In genomic region chr16:27199747-27200146, GRCh38 we compare ENCODE assay signal across 1 cellular context.
TF ChIP-seq lines count a peak whose summit lies in the region.

No MANE protein-coding gene starts in this region.

TF ChIP-seq in GM12878, 131 proteins besides CTCF, POLR2A, EP300 and RAD21 (continued from another document and continues in another):
- TF ChIP-seq IRF3 (IDR thresholded peaks at IDR 0.05) (no peak), MYC (IDR thresholded peaks at IDR 0.05; ENCODE audit: insufficient read depth, insufficient read length, insufficient replicate concordance, low read length, severe bottlenecking) (no peak), SMC3 (IDR thresholded peaks at IDR 0.05; ENCODE audit: borderline replicate concordance, low read length) (no peak), ESRRA (IDR thresholded peaks at IDR 0.05; ENCODE audit: low read length) (no peak), FOXK2 (IDR thresholded peaks at IDR 0.05) (peak; percentile 37; the same call in 1 of the 2 replicates), MYB (IDR thresholded peaks at IDR 0.05; ENCODE audit: borderline replicate concordance, low read depth, low read length) (no peak), NFIC (IDR thresholded peaks at IDR 0.05; ENCODE audit: low read depth, low read length) (peak; percentile 60), SKIL (IDR thresholded peaks at IDR 0.05; ENCODE audit: low read depth, poor library complexity, severe bottlenecking) (peak; percentile 75), SREBF2 (IDR thresholded peaks at IDR 0.05; ENCODE audit: low read length) (no peak), TAF1 (IDR thresholded peaks at IDR 0.05; ENCODE audit: borderline replicate concordance, low read depth, low read length) (no peak), ATF3 (IDR thresholded peaks at IDR 0.05; ENCODE audit: borderline replicate concordance, extremely low read depth, low read depth, low read length) (no peak), ZNF687 (IDR thresholded peaks at IDR 0.05) (no peak), BCL3 (IDR thresholded peaks at IDR 0.05; ENCODE audit: borderline replicate concordance, insufficient read depth, low read depth, low read length, poor library complexity, severe bottlenecking) (no peak), EGR1 (IDR thresholded peaks at IDR 0.05; ENCODE audit: borderline replicate concordance in 1 of 2, low read depth in 2 of 2, low read length in 2 of 2) (no peak), ZZZ3 (IDR thresholded peaks at IDR 0.05; ENCODE audit: control insufficient read depth, insufficient read length, low read depth) (no peak), KAT2A (conservative IDR thresholded peaks at IDR 0.05; ENCODE audit: control insufficient read depth, low read depth, low read length) (no peak), NBN (IDR thresholded peaks at IDR 0.05) (peak; percentile 54; the same call in 1 of the 2 replicates), MTA3 (IDR thresholded peaks at IDR 0.05; ENCODE audit: borderline replicate concordance, low read length) (no peak), RELA (IDR thresholded peaks at IDR 0.05; ENCODE audit: borderline replicate concordance, partially characterized antibody) (no peak), ZBED1 (IDR thresholded peaks at IDR 0.05; ENCODE audit: borderline replicate concordance) (no peak), RUNX3 (IDR thresholded peaks at IDR 0.05; ENCODE audit: low read length) (peak; percentile 97), IRF4 (IDR thresholded peaks at IDR 0.05; ENCODE audit: low read depth, low read length) (peak; percentile 75; the same call in 1 of the 2 replicates), ZBTB4 (CRISPR knock-in tag; IDR thresholded peaks at IDR 0.05) (no peak), LARP7 (IDR thresholded peaks at IDR 0.05) (no peak), NR2C1 (IDR thresholded peaks at IDR 0.05) (no peak), ZBTB40 (IDR thresholded peaks at IDR 0.05; ENCODE audit: borderline replicate concordance) (no peak; the same call in 1 of the 2 replicates), CHD2 (IDR thresholded peaks at IDR 0.05; ENCODE audit: borderline replicate concordance, low read depth, low read length) (no peak; the same call in 1 of the 2 replicates), ASH2L (IDR thresholded peaks at IDR 0.05; ENCODE audit: borderline replicate concordance, low read depth) (no peak), PKNOX1 (IDR thresholded peaks at IDR 0.05) (peak; percentile 88), SMARCA5 (IDR thresholded peaks at IDR 0.05) (no peak; the same call in 1 of the 2 replicates), ZBTB11 (CRISPR knock-in tag; IDR thresholded peaks at IDR 0.05) (no peak), YBX1 (IDR thresholded peaks at IDR 0.05) (no peak), MEF2B (IDR thresholded peaks at IDR 0.05; ENCODE audit: partially characterized antibody, poor library complexity, severe bottlenecking) (peak; percentile 9), STAT1 (conservative IDR thresholded peaks at IDR 0.05) (no peak), YY1 (IDR thresholded peaks at IDR 0.05; ENCODE audit: low read depth, low read length) (no peak), POLR2AphosphoS5 (IDR thresholded peaks at IDR 0.05; ENCODE audit: low read length) (no peak), IKZF2 (IDR thresholded peaks at IDR 0.05) (peak; percentile 88 to 90), HCFC1 (IDR thresholded peaks at IDR 0.05; ENCODE audit: low read length) (no peak), CBFB (IDR thresholded peaks at IDR 0.05; ENCODE audit: low read depth) (peak; percentile 70; the same call in 1 of the 2 replicates), STAT3 (IDR thresholded peaks at IDR 0.05; ENCODE audit: low read depth, low read length) (no peak), BCL11A (IDR thresholded peaks at IDR 0.05; ENCODE audit: low read depth, low read length) (peak; percentile 45; the same call in 1 of the 2 replicates)
